In the genomic region with DNA sequence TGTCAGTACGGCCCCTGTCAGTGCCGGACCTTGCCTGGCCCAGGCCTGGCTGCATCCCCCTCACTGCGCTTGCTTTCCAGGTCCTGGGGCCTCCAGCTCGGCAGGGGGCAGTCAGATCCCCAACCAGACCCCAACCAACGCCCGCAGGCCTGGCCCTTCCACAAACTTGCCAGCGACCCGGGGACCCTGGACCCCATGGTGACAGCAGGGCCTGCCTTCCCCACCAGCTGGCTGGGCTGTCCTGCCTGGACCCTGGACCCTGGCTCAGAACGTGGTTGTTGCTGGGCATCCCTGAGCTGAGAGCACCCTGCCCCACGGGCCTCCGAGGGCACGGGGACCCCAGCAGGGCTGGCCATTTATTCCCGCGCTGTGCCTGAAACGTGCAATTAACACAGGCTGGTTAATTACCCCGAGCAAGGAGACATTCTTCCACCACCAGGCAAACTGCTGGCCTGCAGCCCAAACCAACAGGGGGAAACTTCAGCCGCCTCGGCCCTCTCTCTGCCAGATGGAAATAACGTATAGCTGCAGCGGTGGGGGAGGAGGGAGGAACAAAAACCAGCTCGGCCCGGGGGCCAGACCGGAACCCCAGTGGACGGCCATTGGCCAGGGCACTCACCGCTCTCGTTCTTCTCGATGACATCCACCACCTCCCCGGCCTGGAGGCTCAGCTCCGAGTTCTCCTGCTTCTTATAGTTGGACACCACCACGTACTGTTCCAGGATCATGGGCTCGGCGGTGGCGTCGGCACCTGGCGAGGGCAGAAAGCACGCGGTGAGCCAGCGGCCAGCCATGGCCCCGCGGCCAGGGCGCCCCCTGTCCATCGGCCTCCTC, we compare ENCODE assay signal across 9 cellular contexts.
DNase-seq lines count a peak whose midpoint lies in the region; TF ChIP-seq lines count a peak whose summit lies in the region.
"Had no signal": no experiment of that assay in that cellular context is flagged by ENCODE, and none has a peak within 500 bp of the region (broad histone marks: within the 10 kb centered on the region; RNA-seq: fewer than 3 reads in every experiment).

No MANE protein-coding gene starts in this region.

- no peak for TF ChIP-seq POLR2A in uterus (IDR thresholded peaks at IDR 0.05)

- intact Hi-C loops in uterus (cut with DNase I; ENCODE audit: low total_unique reads), result no loop called here

- H3K36me3 ChIP-seq in uterus, result no peaks in the 10 kb centered on the region
- no peaks in the 10 kb centered on the region for H3K36me3 ChIP-seq in BE2C

- H3K4me1 Mint-ChIP-seq in chondrocyte (ENCODE audit: low read depth) (peaks cover 34% of the 10 kb centered on the region), mesothelial cell of epicardium (peaks cover 15% of the 10 kb centered on the region)

- H3K27ac ChIP-seq in uterus, result peak overlapping the region; percentile 97 to 100
- H3K27ac ChIP-seq: A549 had no signal

- DNase-seq in NCI-H1105 treated with DMSO at 0.1 percent for 48 hours (lab: John Stamatoyannopoulos, UW), result peak; percentile 52
- DNase-seq in NCI-H1105 (lab: John Stamatoyannopoulos, UW), result no peak
- no peak for DNase-seq in HFF-Myc (ENCODE audit: extremely low read depth, low read depth)
- DNase-seq in NOMO-1 treated with DMSO at 0.1 percent for 48 hours (lab: John Stamatoyannopoulos, UW; ENCODE audit: unreplicated experiment), result peak; percentile 32
- no peak for DNase-seq in chondrocyte (ENCODE audit: low spot score)
- no peak for DNase-seq in mesothelial cell of epicardium (ENCODE audit: low spot score in 2 of 2, unreplicated experiment in 2 of 2)
- no peak for DNase-seq in uterus
- no peak for DNase-seq in BE2C

- TF ChIP-seq CTCF in HFF-Myc (IDR thresholded peaks at IDR 0.05; ENCODE audit: low read depth, low read length, missing control alignments), result peak; percentile 23
- peak; percentile 37 for TF ChIP-seq CTCF in chondrocyte (IDR thresholded peaks at IDR 0.05)
- TF ChIP-seq CTCF in mesothelial cell of epicardium (IDR thresholded peaks at IDR 0.05; ENCODE audit: unreplicated experiment), result no peak
- TF ChIP-seq CTCF in uterus (IDR thresholded peaks at IDR 0.05), result peak in 2 of 4 experiments; percentile 2 to 8
- no peak for TF ChIP-seq CTCF in BE2C (IDR thresholded peaks at IDR 0.05; ENCODE audit: low read depth, low read length)

- peak overlapping the region; percentile 91 for H3K4me3 ChIP-seq in HFF-Myc (replicated peaks; ENCODE audit: low read depth, low read length)
- peak overlapping the region; percentile 69 to 84 for H3K4me3 ChIP-seq in uterus
- no peak overlapping the region for H3K4me3 ChIP-seq in BE2C (ENCODE audit: low read depth, low read length)
- H3K4me3 ChIP-seq: A549 had no signal

- no peaks in the 10 kb centered on the region for H3K9me3 ChIP-seq in uterus
- no peaks in the 10 kb centered on the region for H3K9me3 ChIP-seq in BE2C

- H3K4me3 Mint-ChIP-seq in chondrocyte (ENCODE audit: unreplicated experiment), result peak overlapping the region; percentile 81
- peak overlapping the region; percentile 54 for H3K4me3 Mint-ChIP-seq in mesothelial cell of epicardium

- H3K27ac Mint-ChIP-seq in chondrocyte (ENCODE audit: unreplicated experiment) (peak overlapping the region; percentile 95), mesothelial cell of epicardium (peak overlapping the region; percentile 92)

- no peaks in the 10 kb centered on the region for H3K27me3 ChIP-seq in uterus
- H3K27me3 ChIP-seq in BE2C, result no peaks in the 10 kb centered on the region

- peaks cover 16% of the 10 kb centered on the region for H3K36me3 Mint-ChIP-seq in chondrocyte (ENCODE audit: low read depth)
- H3K36me3 Mint-ChIP-seq in mesothelial cell of epicardium, result peaks cover 27% of the 10 kb centered on the region

- H3K27me3 Mint-ChIP-seq in chondrocyte (ENCODE audit: low read depth) (no peaks in the 10 kb centered on the region), mesothelial cell of epicardium (ENCODE audit: low read depth) (no peaks in the 10 kb centered on the region)

- H3K9me3 Mint-ChIP-seq in chondrocyte (ENCODE audit: low read depth) (peaks cover 4% of the 10 kb centered on the region), mesothelial cell of epicardium (peaks cover 10% of the 10 kb centered on the region)

- H3K4me1 ChIP-seq in uterus (peaks cover 0 to 19% of the 10 kb centered on the region in 2 donors), BE2C (no peaks in the 10 kb centered on the region)
- H3K4me1 ChIP-seq: A549 had no signal

Comparison
In these comparisons a context has a peak if more than half of its experiments do, and no peak if none do; other contexts are left out.
1. DNase-seq: peak in NCI-H1105 treated with DMSO at 0.1 percent for 48 hours (single experiment) and NOMO-1 treated with DMSO at 0.1 percent for 48 hours (single experiment); none in NCI-H1105 (single experiment), HFF-Myc (single experiment), chondrocyte (single experiment), mesothelial cell of epicardium (0 of 2), uterus (0 of 2) and BE2C (single experiment).
2. CTCF ChIP-seq: peak in HFF-Myc (single experiment) and chondrocyte (single experiment); none in mesothelial cell of epicardium (single experiment) and BE2C (single experiment).